Comparison of ENCODE assay signal across 22 cellular contexts in the genomic region with DNA sequence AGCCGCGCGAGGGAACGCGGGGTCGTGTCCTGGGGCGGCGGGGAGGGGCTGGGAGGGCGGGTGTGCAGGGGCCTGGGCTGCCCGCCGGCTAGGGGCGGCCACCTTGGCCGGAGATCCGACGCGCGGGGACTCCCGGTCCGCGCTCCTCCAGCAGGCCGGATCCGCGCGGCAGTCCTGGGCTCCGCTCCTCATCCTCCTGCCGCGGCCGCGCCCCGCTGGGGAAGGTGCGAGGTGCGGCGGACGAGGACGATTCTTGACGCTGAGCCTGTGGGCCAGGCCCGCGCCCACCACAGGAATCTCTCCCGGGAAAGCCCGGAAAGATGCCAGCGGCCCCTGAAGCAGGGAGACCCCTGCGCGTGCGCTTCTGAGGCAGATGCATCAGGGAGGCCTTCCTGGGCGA. TPM values are rescaled to one million over a fixed set of nuclear protein-coding genes. Genes with fewer than 3 reads are reported as not detected.
DNase-seq lines count a peak whose midpoint lies in the region; ATAC-seq and TF ChIP-seq lines count a peak whose summit lies in the region.
"Had no signal": no experiment of that assay in that cellular context is flagged by ENCODE, and none has a peak within 500 bp of the region (broad histone marks: within the 10 kb centered on the region; RNA-seq: fewer than 3 reads in every experiment).

No MANE protein-coding gene starts in this region.

- no peak overlapping the region for H3K27ac ChIP-seq in neuronal stem cell (replicated peaks; ENCODE audit: low read length)
- H3K27ac ChIP-seq: 22Rv1; BLaER1 treated with 17β-estradiol and CSF1 and Interleukin-3, amounts not matched to agents 10 nM and 100 nM; SJCRH30 had no signal

- H3K36me3 Mint-ChIP-seq in WTC11 (0 out of 2 replicates have a peak, but pooled peaks cover 2% of the 10 kb centered on the region), glutamatergic neuron (ENCODE audit: unreplicated experiment) (peaks cover 11% of the 10 kb centered on the region)
- H3K36me3 Mint-ChIP-seq: CD4-positive, alpha-beta memory T cell had no signal

- H2BK15ac ChIP-seq in neuronal stem cell (ENCODE audit: low read length) = no peak overlapping the region

- H3K27me3 Mint-ChIP-seq in WTC11 (ENCODE audit: low read depth) (peaks cover 41% of the 10 kb centered on the region), glutamatergic neuron (ENCODE audit: unreplicated experiment) (peaks cover 6% of the 10 kb centered on the region)

- peak overlapping the region; percentile 18 for H3K4me2 ChIP-seq in neuronal stem cell (ENCODE audit: insufficient read depth, low read length, poor library complexity, severe bottlenecking)
- H3K4me2 ChIP-seq: BLaER1 treated with 17β-estradiol and CSF1 and Interleukin-3, amounts not matched to agents 10 nM and 100 nM had no signal

- H2AK5ac ChIP-seq in neuronal stem cell (ENCODE audit: low read depth, low read length) = peak overlapping the region; percentile 46

- H3K9ac ChIP-seq in neuronal stem cell (ENCODE audit: low read depth, low read length, poor library complexity) = no peak overlapping the region
- H3K9ac ChIP-seq: BLaER1 treated with 17β-estradiol and CSF1 and Interleukin-3, amounts not matched to agents 10 nM and 100 nM had no signal

- peak overlapping the region; percentile 56 for H3K14ac ChIP-seq in neuronal stem cell (ENCODE audit: low read length)

- POLR2A ChIA-PET in WTC11 (lab: Charles Lee) = no interaction called here

- no peak overlapping the region for H2BK5ac ChIP-seq in neuronal stem cell (ENCODE audit: low read length)

- H3K4me1 ChIP-seq in neuronal stem cell (ENCODE audit: control insufficient read depth in 2 of 2, insufficient read depth in 1 of 2, low read depth in 1 of 2, low read length in 2 of 2) = peaks cover 0 to 4% of the 10 kb centered on the region in 2 donors
- H3K4me1 ChIP-seq: HAP-1, SJCRH30 had no signal

- WGBS in neuronal stem cell (ENCODE audit: extremely low coverage in 2 of 2, insufficient read length in 2 of 2, insufficient replicate concordance in 1 of 2), 2 donors = no CpG with 5 or more reads among the region's 45 CpGs

- H2AFZ ChIP-seq in neuronal stem cell (ENCODE audit: low read length) = peak overlapping the region; percentile 53

- in situ Hi-C loops in KBM-7 (cut with MboI; ENCODE audit: low pct_unique_long_range_greater_than_20kb, low sequenced_read_pairs) = no loop called here

- H3K9me3 Mint-ChIP-seq in WTC11 (peaks cover 10% of the 10 kb centered on the region), glutamatergic neuron (ENCODE audit: unreplicated experiment) (peaks cover 3% of the 10 kb centered on the region)

- H3K9me3 ChIP-seq in neuronal stem cell (replicated peaks in 1 of 2; ENCODE audit: control insufficient read depth in 2 of 2, insufficient read depth in 1 of 2, low read depth in 1 of 2, low read length in 2 of 2) = peaks cover 1 to 15% of the 10 kb centered on the region in 2 donors
- H3K9me3 ChIP-seq: HAP-1, MG63, SJCRH30 had no signal

- peak; percentile 31 for DNase-seq in DMS53 (lab: John Stamatoyannopoulos, UW)
- DNase-seq in DMS53 treated with DMSO at 0.1 percent for 48 hours (lab: John Stamatoyannopoulos, UW; ENCODE audit: unreplicated experiment) = no peak
- peak; percentile 54 for DNase-seq in WTC11 (ENCODE audit: low spot score)
- no peak for DNase-seq in glutamatergic neuron
- DNase-seq in neuronal stem cell (ENCODE audit: low spot score) = no peak
- DNase-seq in KBM-7 = no peak
- DNase-seq: ACHN; Calu3; CD4-positive, alpha-beta memory T cell; MG63; NCI-H1417; NCI-H187; NCI-H2107; NCI-H446 treated with DMSO at 0.1 percent for 48 hours; NCI-H526 treated with DMSO at 0.1 percent for 48 hours; OCI-M1; SJCRH30 had no signal

- H3K4ac ChIP-seq in neuronal stem cell (ENCODE audit: low read length) = no peak overlapping the region

- H3K4me1 Mint-ChIP-seq in WTC11 (peaks cover 13% of the 10 kb centered on the region), glutamatergic neuron (ENCODE audit: low read depth, unreplicated experiment) (peaks cover 6% of the 10 kb centered on the region)

- H2BK12ac ChIP-seq in neuronal stem cell (ENCODE audit: low read length) = no peak overlapping the region

- no peaks in the 10 kb centered on the region for H3K36me3 ChIP-seq in neuronal stem cell (replicated peaks in 1 of 2; ENCODE audit: control insufficient read depth in 2 of 2, insufficient read depth in 2 of 2, low read length in 2 of 2)
- H3K36me3 ChIP-seq: BLaER1 treated with 17β-estradiol and CSF1 and Interleukin-3, amounts not matched to agents 10 nM and 100 nM; HAP-1; MG63; SJCRH30 had no signal

- H4K8ac ChIP-seq in neuronal stem cell (ENCODE audit: low read depth, low read length) = no peak overlapping the region

- H3K18ac ChIP-seq in neuronal stem cell (ENCODE audit: low read length) = no peak overlapping the region

- TF ChIP-seq CTCF in WTC11 (IDR thresholded peaks at IDR 0.05) (no peak), glutamatergic neuron (IDR thresholded peaks at IDR 0.05; ENCODE audit: partially characterized antibody, unreplicated experiment) (no peak)

- CTCF ChIA-PET in WTC11 (lab: Charles Lee) = interaction anchor here (1.0 to 1.7 kb wide), 2 partner anchors 155 to 205 kb away, joined by 3 to 4 read pairs; a partner anchor contains a TSS

- no peak overlapping the region for H3K23ac ChIP-seq in neuronal stem cell (ENCODE audit: low read depth, low read length, poor library complexity)

- H4K91ac ChIP-seq in neuronal stem cell (ENCODE audit: low read depth, low read length, poor library complexity) = no peak overlapping the region

- H3K27ac Mint-ChIP-seq in WTC11 = no peak overlapping the region
- no peak overlapping the region for H3K27ac Mint-ChIP-seq in glutamatergic neuron (ENCODE audit: unreplicated experiment)
- H3K27ac Mint-ChIP-seq: CD4-positive, alpha-beta memory T cell had no signal

- H3K79me1 ChIP-seq in neuronal stem cell (ENCODE audit: low read depth, low read length) = no peaks in the 10 kb centered on the region

- H3K4me3 ChIP-seq in neuronal stem cell (ENCODE audit: low read length in 2 of 2) = peak overlapping the region in 1 of 2 donors; percentile 65
- H3K4me3 ChIP-seq: BLaER1 treated with 17β-estradiol and CSF1 and Interleukin-3, amounts not matched to agents 10 nM and 100 nM; HAP-1; MG63; SJCRH30 had no signal

- peaks cover 0 to 18% (median 15%) of the 10 kb centered on the region in 3 experiments for H3K27me3 ChIP-seq in neuronal stem cell (ENCODE audit: control insufficient read depth in 3 of 3, insufficient read depth in 3 of 3, low read depth in 1 of 3, low read length in 3 of 3)
- H3K27me3 ChIP-seq: BLaER1 treated with 17β-estradiol and CSF1 and Interleukin-3, amounts not matched to agents 10 nM and 100 nM; SJCRH30 had no signal

- no peak overlapping the region for H2BK120ac ChIP-seq in neuronal stem cell (ENCODE audit: low read depth, low read length)

- ATAC-seq in WTC11 = peak; percentile 71
- ATAC-seq in GM18517 (IDR thresholded peaks at IDR 0.05; ENCODE audit: unreplicated experiment) = no peak
- no peak for ATAC-seq in HG03196 (IDR thresholded peaks at IDR 0.05; ENCODE audit: unreplicated experiment)

- peak overlapping the region; percentile 47 for H3K4me3 Mint-ChIP-seq in WTC11
- H3K4me3 Mint-ChIP-seq in glutamatergic neuron (ENCODE audit: unreplicated experiment) = peak overlapping the region; percentile 72
- H3K4me3 Mint-ChIP-seq: CD4-positive, alpha-beta memory T cell had no signal

TF ChIP-seq in WTC11, 78 proteins besides CTCF, POLR2A, EP300 and RAD21 (continues in another document):
- no peak for TF ChIP-seq TCF7 (CRISPR knock-in tag; IDR thresholded peaks at IDR 0.05; ENCODE audit: low read depth)
- TF ChIP-seq, protein P1, sequence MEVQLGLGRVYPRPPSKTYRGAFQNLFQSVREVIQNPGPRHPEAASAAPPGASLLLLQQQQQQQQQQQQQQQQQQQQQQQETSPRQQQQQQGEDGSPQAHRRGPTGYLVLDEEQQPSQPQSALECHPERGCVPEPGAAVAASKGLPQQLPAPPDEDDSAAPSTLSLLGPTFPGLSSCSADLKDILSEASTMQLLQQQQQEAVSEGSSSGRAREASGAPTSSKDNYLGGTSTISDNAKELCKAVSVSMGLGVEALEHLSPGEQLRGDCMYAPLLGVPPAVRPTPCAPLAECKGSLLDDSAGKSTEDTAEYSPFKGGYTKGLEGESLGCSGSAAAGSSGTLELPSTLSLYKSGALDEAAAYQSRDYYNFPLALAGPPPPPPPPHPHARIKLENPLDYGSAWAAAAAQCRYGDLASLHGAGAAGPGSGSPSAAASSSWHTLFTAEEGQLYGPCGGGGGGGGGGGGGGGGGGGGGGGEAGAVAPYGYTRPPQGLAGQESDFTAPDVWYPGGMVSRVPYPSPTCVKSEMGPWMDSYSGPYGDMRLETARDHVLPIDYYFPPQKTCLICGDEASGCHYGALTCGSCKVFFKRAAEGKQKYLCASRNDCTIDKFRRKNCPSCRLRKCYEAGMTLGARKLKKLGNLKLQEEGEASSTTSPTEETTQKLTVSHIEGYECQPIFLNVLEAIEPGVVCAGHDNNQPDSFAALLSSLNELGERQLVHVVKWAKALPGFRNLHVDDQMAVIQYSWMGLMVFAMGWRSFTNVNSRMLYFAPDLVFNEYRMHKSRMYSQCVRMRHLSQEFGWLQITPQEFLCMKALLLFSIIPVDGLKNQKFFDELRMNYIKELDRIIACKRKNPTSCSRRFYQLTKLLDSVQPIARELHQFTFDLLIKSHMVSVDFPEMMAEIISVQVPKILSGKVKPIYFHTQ (CRISPR knock-in tag; IDR thresholded peaks at IDR 0.05) = no peak
- no peak for TF ChIP-seq JAZF1 (CRISPR knock-in tag; IDR thresholded peaks at IDR 0.05)
- no peak for TF ChIP-seq OVOL2 (CRISPR knock-in tag; IDR thresholded peaks at IDR 0.05; ENCODE audit: borderline replicate concordance)
- TF ChIP-seq TP53 (CRISPR knock-in tag; IDR thresholded peaks at IDR 0.05) = no peak

RNA-seq across cellular contexts. Expression of a gene that starts 6.6 kb away (rescaled TPM):
- total RNA-seq in WTC11 (2021) = 35.1 to 42.0 TPM (median 36.5 TPM) in 3 replicates
- 2.5 TPM for total RNA-seq in glutamatergic neuron (ENCODE audit: unreplicated experiment)
- polyA plus RNA-seq in neuronal stem cell (2013, experiment 1 of 2) = 0.24 TPM
- polyA plus RNA-seq in neuronal stem cell (2013, experiment 2 of 2) = 0.24 TPM
- total RNA-seq: CD4-positive, alpha-beta memory T cell had no signal
- polyA plus RNA-seq: CD4-positive, alpha-beta memory T cell had no signal

Comparison
In these comparisons a context has a peak if more than half of its experiments do, and no peak if none do; other contexts are left out.
1. DNase-seq: peak in DMS53 (single experiment) and WTC11 (single experiment); none in DMS53 treated with DMSO at 0.1 percent for 48 hours (single experiment), glutamatergic neuron (single experiment), neuronal stem cell (single experiment) and KBM-7 (single experiment).
2. RNA of a gene that starts 6.6 kb away (total RNA-seq): 35.1 to 42.0 TPM in WTC11; 2.5 TPM in glutamatergic neuron (single experiment); every median in the first group is over 10 times any median in the second.